ENCODE assay signal across 8 cellular contexts in the genomic region with DNA sequence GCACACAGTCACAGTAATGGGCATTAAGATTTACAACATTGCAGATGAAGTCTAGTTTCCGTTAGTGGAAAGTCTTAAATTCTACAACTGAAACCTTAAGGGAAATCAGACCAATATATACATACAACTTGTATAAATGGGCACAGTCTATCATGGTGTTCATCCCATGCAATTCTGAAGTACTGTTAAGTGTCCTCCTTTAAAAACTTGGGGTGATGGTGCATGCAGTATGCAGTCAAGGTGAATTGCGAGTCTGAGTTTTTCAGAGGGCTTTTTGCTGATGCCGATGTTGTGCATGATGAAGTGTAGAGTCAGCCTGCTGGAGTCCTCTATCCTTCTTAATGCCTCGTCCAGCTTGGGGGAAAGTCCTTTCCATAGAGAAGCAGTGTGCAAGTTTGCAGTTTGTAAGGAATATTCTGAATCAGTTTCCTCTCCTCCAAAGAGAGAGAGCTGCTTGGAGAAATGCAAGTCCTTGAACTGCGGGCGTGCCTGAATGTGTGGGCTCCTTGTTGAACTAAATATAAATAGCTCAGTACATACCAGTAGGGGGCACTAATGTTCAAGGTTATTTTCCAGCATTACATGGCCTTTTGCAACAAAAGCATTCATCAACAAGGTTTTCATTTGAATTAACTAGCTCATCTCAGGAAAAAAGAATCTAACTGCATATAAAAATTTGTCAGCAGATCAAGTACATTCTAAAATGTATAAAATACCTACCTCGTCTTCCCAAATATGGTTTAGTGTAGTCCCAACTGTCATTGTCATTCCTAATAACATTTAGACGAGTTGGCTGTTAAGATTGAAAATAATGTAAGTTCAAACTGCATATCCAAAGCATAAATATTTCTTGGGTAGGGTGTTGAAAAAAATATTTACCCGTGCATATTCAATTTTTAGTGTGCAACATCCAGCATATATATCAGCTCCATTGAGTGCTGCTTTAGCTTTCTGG. TPM values are rescaled to one million over a fixed set of nuclear protein-coding genes. Genes with fewer than 3 reads are reported as not detected.
A peak's percentile ranks its signal among the peaks of the same experiment; 100 is the strongest.
DNase-seq lines count a peak whose midpoint lies in the region; ATAC-seq, FAIRE-seq and TF ChIP-seq lines count a peak whose summit lies in the region.

No MANE protein-coding gene starts in this region.

- peak; percentile 82 for FAIRE-seq in H54 (lab: Jason Lieb, UNC)

- TF ChIP-seq CTCF in WERI-Rb-1 (IDR thresholded peaks at IDR 0.05; ENCODE audit: low read depth, low read length): peak; percentile 61

- H3K9me3 ChIP-seq in WERI-Rb-1 (ENCODE audit: severe bottlenecking): no peaks in the 10 kb centered on the region

- peaks cover 7 to 31% (median 8%) of the 10 kb centered on the region in 3 donors for H3K27me3 Mint-ChIP-seq in naive B cell
- peaks cover 18% of the 10 kb centered on the region for H3K27me3 Mint-ChIP-seq in stimulated activated memory B cell treated with anti-CD40 and anti-IgM and Interleukin-4, amounts not matched to agents 10 μg/mL and 1 μg/mL and 100 μg/mL, for 72 hours

- peak; percentile 80 for ATAC-seq in esophagus mucosa
- ATAC-seq in naive B cell (ENCODE audit: low read depth in 2 of 2): peak; percentile 58 to 70
- no peak for ATAC-seq in GM21390 (IDR thresholded peaks at IDR 0.05; ENCODE audit: unreplicated experiment)
- no peak for ATAC-seq in stimulated activated memory B cell treated with anti-CD40 and anti-IgM and Interleukin-4, amounts not matched to agents 10 μg/mL and 1 μg/mL and 100 μg/mL, for 72 hours

- H3K27me3 ChIP-seq in WERI-Rb-1 (ENCODE audit: insufficient read depth, low read depth, severe bottlenecking): no peaks in the 10 kb centered on the region

- H3K4me1 Mint-ChIP-seq in naive B cell: no peaks in the 10 kb centered on the region
- no peaks in the 10 kb centered on the region for H3K4me1 Mint-ChIP-seq in stimulated activated memory B cell treated with anti-CD40 and anti-IgM and Interleukin-4, amounts not matched to agents 10 μg/mL and 1 μg/mL and 100 μg/mL, for 72 hours

- H3K27ac Mint-ChIP-seq in naive B cell: no peak overlapping the region
- H3K27ac Mint-ChIP-seq in stimulated activated memory B cell treated with anti-CD40 and anti-IgM and Interleukin-4, amounts not matched to agents 10 μg/mL and 1 μg/mL and 100 μg/mL, for 72 hours: no peak overlapping the region

- H3K36me3 ChIP-seq in WERI-Rb-1: peaks cover 63% of the 10 kb centered on the region

- no peak overlapping the region for H3K4me3 Mint-ChIP-seq in naive B cell
- H3K4me3 Mint-ChIP-seq in stimulated activated memory B cell treated with anti-CD40 and anti-IgM and Interleukin-4, amounts not matched to agents 10 μg/mL and 1 μg/mL and 100 μg/mL, for 72 hours: no peak overlapping the region

- in situ Hi-C loops in Caki2 (cut with HindIII; ENCODE audit: low pct_unique_long_range_greater_than_20kb, low sequenced_read_pairs): no loop called here

- H3K4me3 ChIP-seq in WERI-Rb-1 (ENCODE audit: low read depth, low read length): no peak overlapping the region

- H3K27ac ChIP-seq in WERI-Rb-1: no peak overlapping the region

- no peaks in the 10 kb centered on the region for H3K9me3 Mint-ChIP-seq in naive B cell
- no peaks in the 10 kb centered on the region for H3K9me3 Mint-ChIP-seq in stimulated activated memory B cell treated with anti-CD40 and anti-IgM and Interleukin-4, amounts not matched to agents 10 μg/mL and 1 μg/mL and 100 μg/mL, for 72 hours

- no peak for TF ChIP-seq POLR2A in H54 (IDR thresholded peaks at IDR 0.05; ENCODE audit: low read depth, low read length)

- DNase-seq in Caki2 (ENCODE audit: low read depth) (peak; percentile 65), H54 (ENCODE audit: insufficient read length, low spot score) (no peak), NCI-H2171 treated with DMSO at 0.1 percent for 48 hours (lab: John Stamatoyannopoulos, UW) (peak; percentile 46), WERI-Rb-1 (peak; percentile 30), naive B cell (peak; percentile 65)

- H3K36me3 Mint-ChIP-seq in naive B cell: peaks cover 0 to 3% of the 10 kb centered on the region in 2 donors
- H3K36me3 Mint-ChIP-seq in stimulated activated memory B cell treated with anti-CD40 and anti-IgM and Interleukin-4, amounts not matched to agents 10 μg/mL and 1 μg/mL and 100 μg/mL, for 72 hours: no peaks in the 10 kb centered on the region

RNA-seq across cellular contexts. Expression of a gene that starts 21.3 kb away (rescaled TPM):
- total RNA-seq in Caki2 (2014; rRNA removed; shearing (Covaris generic); ENCODE audit: low replicate concordance): 9.8 and 37.1 TPM in 2 replicates
- total RNA-seq in esophagus mucosa: 14.2 TPM
- 10 to 100 TPM in 3 of 6 donors, 1 to 10 TPM in 3; 3.6 to 13.4 (median 8.9) TPM for polyA plus RNA-seq in naive B cell (ENCODE audit: low read depth in 6 of 6)

Comparison
In these comparisons a context has a peak if more than half of its experiments do, and no peak if none do; other contexts are left out.
1. ATAC-seq: peak in esophagus mucosa (single experiment) and naive B cell (2 of 2); none in GM21390 (single experiment) and stimulated activated memory B cell treated with anti-CD40 and anti-IgM and Interleukin-4, amounts not matched to agents 10 μg/mL and 1 μg/mL and 100 μg/mL, for 72 hours (single experiment).